Comparison of ENCODE assay signal across 18 cellular contexts in genomic region chr16:27356794-27357193, GRCh38. TPM values are rescaled to one million over a fixed set of nuclear protein-coding genes. Genes with fewer than 3 reads are reported as not detected.
DNase-seq lines count a peak whose midpoint lies in the region; ATAC-seq, FAIRE-seq and TF ChIP-seq lines count a peak whose summit lies in the region.
"Had no signal": no experiment of that assay in that cellular context is flagged by ENCODE, and none has a peak within 500 bp of the region (broad histone marks: within the 10 kb centered on the region; RNA-seq: fewer than 3 reads in every experiment).

No MANE protein-coding gene starts in this region.

- H3K27ac Mint-ChIP-seq in activated naive CD8-positive, alpha-beta T cell = peak overlapping the region; percentile 72
- H3K27ac Mint-ChIP-seq in activated naive CD8-positive, alpha-beta T cell treated with anti-CD3 and anti-CD28 coated beads, Interleukin-2, amount 50 U/mL, for 24 hours = no peak overlapping the region
- H3K27ac Mint-ChIP-seq in T-helper 17 cell = peak overlapping the region; percentile 27
- no peak overlapping the region for H3K27ac Mint-ChIP-seq in central memory CD8-positive, alpha-beta T cell (ENCODE audit: low read depth)
- H3K27ac Mint-ChIP-seq in stimulated activated naive B cell treated with anti-CD40 and anti-IgM and Interleukin-4, amounts not matched to agents 10 μg/mL and 1 μg/mL and 100 μg/mL, for 72 hours = peak overlapping the region; percentile 72
- no peak overlapping the region for H3K27ac Mint-ChIP-seq in endothelial cell (ENCODE audit: unreplicated experiment)
- H3K27ac Mint-ChIP-seq: CD8-positive, alpha-beta T cell had no signal

- ATAC-seq in activated naive CD8-positive, alpha-beta T cell treated with anti-CD3 and anti-CD28 coated beads, Interleukin-2, amount 50 U/mL, for 24 hours = no peak
- ATAC-seq in T-helper 17 cell = no peak
- no peak for ATAC-seq in central memory CD8-positive, alpha-beta T cell (replicated peaks; ENCODE audit: extremely low read depth, poor library complexity, severe bottlenecking)
- ATAC-seq in stimulated activated naive B cell treated with anti-CD40 and anti-IgM and Interleukin-4, amounts not matched to agents 10 μg/mL and 1 μg/mL and 100 μg/mL, for 72 hours (replicated peaks) = no peak
- ATAC-seq: CD8-positive, alpha-beta T cell; HCT116 had no signal

- H3K4me3 Mint-ChIP-seq in activated naive CD8-positive, alpha-beta T cell = no peak overlapping the region
- H3K4me3 Mint-ChIP-seq in activated naive CD8-positive, alpha-beta T cell treated with anti-CD3 and anti-CD28 coated beads, Interleukin-2, amount 50 U/mL, for 24 hours = no peak overlapping the region
- H3K4me3 Mint-ChIP-seq in T-helper 17 cell (no peak overlapping the region), endothelial cell (ENCODE audit: unreplicated experiment) (no peak overlapping the region)
- H3K4me3 Mint-ChIP-seq in central memory CD8-positive, alpha-beta T cell = peak overlapping the region; percentile 28
- H3K4me3 Mint-ChIP-seq in stimulated activated naive B cell treated with anti-CD40 and anti-IgM and Interleukin-4, amounts not matched to agents 10 μg/mL and 1 μg/mL and 100 μg/mL, for 72 hours = no peak overlapping the region
- H3K4me3 Mint-ChIP-seq: CD8-positive, alpha-beta T cell had no signal

- DNase-seq in activated naive CD8-positive, alpha-beta T cell treated with anti-CD3 and anti-CD28 coated beads, Interleukin-2, amount 50 U/mL, for 24 hours = no peak
- DNase-seq in T-helper 17 cell (no peak), endothelial cell (ENCODE audit: low spot score) (no peak), GM12891 (ENCODE audit: insufficient read length, low spot score) (no peak), islet precursor cell (no peak)
- no peak for DNase-seq in central memory CD8-positive, alpha-beta T cell (ENCODE audit: low spot score in 2 of 2)
- no peak for DNase-seq in stimulated activated naive B cell treated with anti-CD40 and anti-IgM and Interleukin-4, amounts not matched to agents 10 μg/mL and 1 μg/mL and 100 μg/mL, for 72 hours
- DNase-seq: CD8-positive, alpha-beta T cell; GDM1; GOT3; Kasumi-1; NCI-H1417; NCI-H1694 treated with DMSO at 0.1 percent for 48 hours; NCI-H446; NCI-H526; Peyer's patch had no signal

- TF ChIP-seq POLR2A in GM12891 (IDR thresholded peaks at IDR 0.05; ENCODE audit: low read depth, low read length) = no peak

- no peaks in the 10 kb centered on the region for H3K9me3 Mint-ChIP-seq in activated naive CD8-positive, alpha-beta T cell (ENCODE audit: low read depth)
- H3K9me3 Mint-ChIP-seq in activated naive CD8-positive, alpha-beta T cell treated with anti-CD3 and anti-CD28 coated beads, Interleukin-2, amount 50 U/mL, for 24 hours = no peaks in the 10 kb centered on the region
- no peaks in the 10 kb centered on the region for H3K9me3 Mint-ChIP-seq in central memory CD8-positive, alpha-beta T cell
- no peaks in the 10 kb centered on the region for H3K9me3 Mint-ChIP-seq in stimulated activated naive B cell treated with anti-CD40 and anti-IgM and Interleukin-4, amounts not matched to agents 10 μg/mL and 1 μg/mL and 100 μg/mL, for 72 hours
- H3K9me3 Mint-ChIP-seq in endothelial cell (ENCODE audit: unreplicated experiment) = no peaks in the 10 kb centered on the region
- H3K9me3 Mint-ChIP-seq: CD8-positive, alpha-beta T cell had no signal

- H3K36me3 Mint-ChIP-seq in activated naive CD8-positive, alpha-beta T cell = peaks cover 22% of the 10 kb centered on the region
- H3K36me3 Mint-ChIP-seq in activated naive CD8-positive, alpha-beta T cell treated with anti-CD3 and anti-CD28 coated beads, Interleukin-2, amount 50 U/mL, for 24 hours (ENCODE audit: low read depth) = peaks cover 92% of the 10 kb centered on the region
- H3K36me3 Mint-ChIP-seq in T-helper 17 cell (ENCODE audit: low read depth) (peaks cover 11% of the 10 kb centered on the region), endothelial cell (ENCODE audit: low read depth, unreplicated experiment) (peaks cover 40% of the 10 kb centered on the region)
- H3K36me3 Mint-ChIP-seq in central memory CD8-positive, alpha-beta T cell (ENCODE audit: insufficient read depth) = peaks cover 56% of the 10 kb centered on the region
- peaks cover 75 to 79% of the 10 kb centered on the region in 2 donors for H3K36me3 Mint-ChIP-seq in stimulated activated naive B cell treated with anti-CD40 and anti-IgM and Interleukin-4, amounts not matched to agents 10 μg/mL and 1 μg/mL and 100 μg/mL, for 72 hours

- peaks cover 4% of the 10 kb centered on the region for H3K9me3 ChIP-seq in T-helper 17 cell (ENCODE audit: control insufficient read depth, low read length, poor library complexity, severe bottlenecking)
- H3K9me3 ChIP-seq: Peyer's patch had no signal

- FAIRE-seq in GM12891 (lab: Jason Lieb, UNC) = no peak

- H3K27me3 Mint-ChIP-seq in activated naive CD8-positive, alpha-beta T cell = no peaks in the 10 kb centered on the region
- no peaks in the 10 kb centered on the region for H3K27me3 Mint-ChIP-seq in activated naive CD8-positive, alpha-beta T cell treated with anti-CD3 and anti-CD28 coated beads, Interleukin-2, amount 50 U/mL, for 24 hours
- no peaks in the 10 kb centered on the region for H3K27me3 Mint-ChIP-seq in T-helper 17 cell
- no peaks in the 10 kb centered on the region for H3K27me3 Mint-ChIP-seq in central memory CD8-positive, alpha-beta T cell
- no peaks in the 10 kb centered on the region for H3K27me3 Mint-ChIP-seq in stimulated activated naive B cell treated with anti-CD40 and anti-IgM and Interleukin-4, amounts not matched to agents 10 μg/mL and 1 μg/mL and 100 μg/mL, for 72 hours
- H3K27me3 Mint-ChIP-seq in endothelial cell (ENCODE audit: unreplicated experiment) = peaks cover 5% of the 10 kb centered on the region

- H3K4me1 Mint-ChIP-seq in activated naive CD8-positive, alpha-beta T cell (ENCODE audit: low read depth) = peaks cover 12% of the 10 kb centered on the region
- H3K4me1 Mint-ChIP-seq in activated naive CD8-positive, alpha-beta T cell treated with anti-CD3 and anti-CD28 coated beads, Interleukin-2, amount 50 U/mL, for 24 hours = peaks cover 8% of the 10 kb centered on the region
- H3K4me1 Mint-ChIP-seq in T-helper 17 cell (peaks cover 15% of the 10 kb centered on the region), endothelial cell (ENCODE audit: unreplicated experiment) (no peaks in the 10 kb centered on the region)
- H3K4me1 Mint-ChIP-seq in central memory CD8-positive, alpha-beta T cell = peaks cover 10% of the 10 kb centered on the region
- peaks cover 15 to 56% of the 10 kb centered on the region in 2 donors for H3K4me1 Mint-ChIP-seq in stimulated activated naive B cell treated with anti-CD40 and anti-IgM and Interleukin-4, amounts not matched to agents 10 μg/mL and 1 μg/mL and 100 μg/mL, for 72 hours

- TF ChIP-seq CTCF in endothelial cell (IDR thresholded peaks at IDR 0.05; ENCODE audit: unreplicated experiment) = no peak

TF ChIP-seq in GM12891, 5 proteins besides CTCF, POLR2A, EP300 and RAD21:
- TF ChIP-seq POLR2AphosphoS5 (IDR thresholded peaks at IDR 0.05; ENCODE audit: low read depth, low read length) = no peak
- TF ChIP-seq SPI1 (IDR thresholded peaks at IDR 0.05; ENCODE audit: low read depth, low read length) = no peak
- no peak for TF ChIP-seq PAX5 (IDR thresholded peaks at IDR 0.05; ENCODE audit: insufficient read depth, low read length, severe bottlenecking)

RNA-seq across cellular contexts. Expression of gene IL4R, which starts 43.0 kb away (rescaled TPM):
- total RNA-seq in T-helper 17 cell = 100 to 1,000 TPM; 156 to 173 TPM
- total RNA-seq in endothelial cell (ENCODE audit: unreplicated experiment) = 45.7 TPM
- 20.9 TPM for polyA plus RNA-seq in GM12891 (2012; ENCODE audit: low read depth, missing spikeins)

RNA-seq across cellular contexts. Expression of gene IL21R, which starts 45.2 kb away (rescaled TPM):
- total RNA-seq in T-helper 17 cell = 10 to 100 TPM; 17.6 to 26.4 TPM
- total RNA-seq in endothelial cell (ENCODE audit: unreplicated experiment) = not detected
- polyA plus RNA-seq in GM12891 (2012; ENCODE audit: low read depth, missing spikeins) = 39.6 TPM

Comparison
In these comparisons a context has a peak if more than half of its experiments do, and no peak if none do; other contexts are left out.
1. H3K27ac Mint-ChIP-seq: peak in activated naive CD8-positive, alpha-beta T cell (single experiment), T-helper 17 cell (single experiment) and stimulated activated naive B cell treated with anti-CD40 and anti-IgM and Interleukin-4, amounts not matched to agents 10 μg/mL and 1 μg/mL and 100 μg/mL, for 72 hours (single experiment); none in activated naive CD8-positive, alpha-beta T cell treated with anti-CD3 and anti-CD28 coated beads, Interleukin-2, amount 50 U/mL, for 24 hours (single experiment), central memory CD8-positive, alpha-beta T cell (single experiment) and endothelial cell (single experiment).
2. RNA of gene IL21R, which starts 45.2 kb away (total RNA-seq): 17.6 to 26.4 TPM in T-helper 17 cell; not detected in endothelial cell (single experiment); every median in the first group is over 10 times any median in the second.